1 cellular context compared by ENCODE assay signal in genomic region chr11:36432093-36432469, GRCh38.
TF ChIP-seq lines count a peak whose summit lies in the region.

No MANE protein-coding gene starts in this region.

TF ChIP-seq in IMR-90, 13 proteins besides CTCF, POLR2A, EP300 and RAD21 (continued from another document):
- TF ChIP-seq MAZ (IDR thresholded peaks at IDR 0.05; ENCODE audit: borderline replicate concordance, low read depth, low read length) (no peak), RCOR1 (IDR thresholded peaks at IDR 0.05; ENCODE audit: insufficient replicate concordance, low read length) (no peak), CHD1 (IDR thresholded peaks at IDR 0.05; ENCODE audit: low read depth, low read length) (no peak), RFX5 (IDR thresholded peaks at IDR 0.05; ENCODE audit: low read depth, low read length) (no peak), CEBPB (IDR thresholded peaks at IDR 0.05; ENCODE audit: low read depth, low read length) (no peak), BHLHE40 (IDR thresholded peaks at IDR 0.05; ENCODE audit: low read depth, low read length) (no peak), FOS (IDR thresholded peaks at IDR 0.05; ENCODE audit: low read depth, low read length) (no peak)
